Comparison of ENCODE assay signal across 8 cellular contexts in genomic region chr17:35022536-35023063, GRCh38. TPM values are rescaled to one million over a fixed set of nuclear protein-coding genes. Genes with fewer than 3 reads are reported as not detected.
A peak's percentile ranks its signal among the peaks of the same experiment; 100 is the strongest.
DNase-seq lines count a peak whose midpoint lies in the region; TF ChIP-seq lines count a peak whose summit lies in the region.

No MANE protein-coding gene starts in this region.

- intact Hi-C loops in activated CD4-positive, alpha-beta memory T cell treated with anti-CD3 and anti-CD28 coated beads for 36 hours (cut with micrococcal nuclease) = loop anchor here (1.0 to 5.0 kb wide), 4 partner anchors 24 to 67 kb away; partner anchors contain the start of genes LIG3 and RFFL

- peak overlapping the region; percentile 81 for H3K4me3 Mint-ChIP-seq in activated CD4-positive, alpha-beta memory T cell treated with anti-CD3 and anti-CD28 coated beads for 36 hours

- CTCF ChIA-PET in GM10248 (lab: Yijun Ruan, JAX) = interaction anchor here (0.7 to 2.4 kb wide), 13 partner anchors 10 to 67 kb away, joined by 3 to 10 read pairs (median 5); no protein-coding TSS in a partner anchor
- CTCF ChIA-PET in activated CD4-positive, alpha-beta memory T cell treated with anti-CD3 and anti-CD28 coated beads for 36 hours (lab: Charles Lee) = interaction anchor here (0.5 to 3.1 kb wide), 12 partner anchors 9 to 97 kb away, joined by 3 to 43 read pairs (median 6); partner anchors contain the start of genes RAD51D and RFFL

- H3K36me3 ChIP-seq in mesenchymal stem cell (ENCODE audit: control insufficient read depth in 1 of 2, insufficient read depth in 2 of 2, low read depth in 1 of 2, low read length in 2 of 2) = peaks cover 19 to 35% of the 10 kb centered on the region in 2 experiments

- H3K9me3 ChIP-seq in mesenchymal stem cell (ENCODE audit: control insufficient read depth, low read length) = no peaks in the 10 kb centered on the region

- DNase-seq in GM10248 (ENCODE audit: extremely low spot score) (peak; percentile 58), MV-4-11 (lab: John Stamatoyannopoulos, UW) (peak; percentile 79), dermis blood vessel endothelial cell (peak; percentile 95), mesenchymal stem cell (peak; percentile 97), cerebellar nuclear complex (lab: John Stamatoyannopoulos, UW) (no peak), mesenteric fat pad (ENCODE audit: low spot score) (no peak)
- DNase-seq in activated CD4-positive, alpha-beta memory T cell treated with anti-CD3 and anti-CD28 coated beads for 36 hours = peak; percentile 90
- DNase-seq in stimulated activated CD8-positive, alpha-beta memory T cell treated with anti-CD3 and anti-CD28 coated beads, Interleukin-15, amount 100 ng/mL, for 1 hour (ENCODE audit: low read depth) = peak; percentile 39

- 20% methylated on average over 8 of the region's 8 CpGs for WGBS in mesenchymal stem cell

- H3K9ac ChIP-seq in mesenchymal stem cell (ENCODE audit: low read length) = peak overlapping the region; percentile 37

- H3K27me3 Mint-ChIP-seq in activated CD4-positive, alpha-beta memory T cell treated with anti-CD3 and anti-CD28 coated beads for 36 hours = no peaks in the 10 kb centered on the region

- peak overlapping the region; percentile 27 for H2BK120ac ChIP-seq in mesenchymal stem cell (ENCODE audit: low read depth, low read length)

- peaks cover 26% of the 10 kb centered on the region for H3K79me1 ChIP-seq in mesenchymal stem cell (replicated peaks; ENCODE audit: low read length, poor library complexity, severe bottlenecking)

- H3K9me3 Mint-ChIP-seq in activated CD4-positive, alpha-beta memory T cell treated with anti-CD3 and anti-CD28 coated beads for 36 hours = no peaks in the 10 kb centered on the region

- TF ChIP-seq CTCF in GM10248 (IDR thresholded peaks at IDR 0.05; ENCODE audit: control extremely low read depth, extremely low read depth, low read depth, missing control alignments) = no peak

- H3K4me3 ChIP-seq in mesenchymal stem cell (ENCODE audit: insufficient read depth in 1 of 2, low read depth in 1 of 2, low read length in 2 of 2) = no peak overlapping the region

- H3K14ac ChIP-seq in mesenchymal stem cell (ENCODE audit: low read length in 2 of 2) = no peak overlapping the region

- no peak overlapping the region for H3K23ac ChIP-seq in mesenchymal stem cell (ENCODE audit: low read length in 2 of 2)

- peak overlapping the region; percentile 92 for H3K27ac ChIP-seq in mesenchymal stem cell (ENCODE audit: low read length, poor library complexity, severe bottlenecking)

- H2BK15ac ChIP-seq in mesenchymal stem cell (ENCODE audit: low read depth, poor library complexity, severe bottlenecking) = no peak overlapping the region

- peaks cover 21% of the 10 kb centered on the region for H3K36me3 Mint-ChIP-seq in activated CD4-positive, alpha-beta memory T cell treated with anti-CD3 and anti-CD28 coated beads for 36 hours

- H3K4ac ChIP-seq in mesenchymal stem cell (ENCODE audit: low read depth in 1 of 2, low read length in 2 of 2) = peak overlapping the region in 1 of 2 experiments; percentile 44

- peak overlapping the region; percentile 100 for H3K27ac Mint-ChIP-seq in activated CD4-positive, alpha-beta memory T cell treated with anti-CD3 and anti-CD28 coated beads for 36 hours

- H2AFZ ChIP-seq in mesenchymal stem cell (ENCODE audit: low read depth, low read length) = no peak overlapping the region

- POLR2A ChIA-PET in GM10248 (lab: Yijun Ruan, JAX) = no interaction called here
- POLR2A ChIA-PET in activated CD4-positive, alpha-beta memory T cell treated with anti-CD3 and anti-CD28 coated beads for 36 hours (lab: Charles Lee) = interaction anchor here (1.1 to 3.2 kb wide), 11 partner anchors 24 to 351 kb away, joined by 4 to 24 read pairs (median 9); partner anchors contain the start of genes LIG3, RFFL and SLFN11

- peak overlapping the region; percentile 71 to 80 for H3K18ac ChIP-seq in mesenchymal stem cell (ENCODE audit: low read depth in 1 of 2, low read length in 2 of 2)

- H2AK5ac ChIP-seq in mesenchymal stem cell (ENCODE audit: low read length, severe bottlenecking) = no peak overlapping the region

- H4K8ac ChIP-seq in mesenchymal stem cell (ENCODE audit: low read length) = peak overlapping the region; percentile 90

- no peak overlapping the region for H2BK5ac ChIP-seq in mesenchymal stem cell (ENCODE audit: low read depth, low read length, poor library complexity, severe bottlenecking)

- peaks cover 17% of the 10 kb centered on the region for H3K4me1 ChIP-seq in mesenchymal stem cell (ENCODE audit: control insufficient read depth, insufficient read depth, low read depth, low read length)

- H2BK12ac ChIP-seq in mesenchymal stem cell (ENCODE audit: low read length in 2 of 2) = peak overlapping the region in 1 of 2 experiments; percentile 11

- H3K4me2 ChIP-seq in mesenchymal stem cell (ENCODE audit: low read length, poor library complexity, severe bottlenecking) = peak overlapping the region; percentile 18

- no peaks in the 10 kb centered on the region for H3K27me3 ChIP-seq in mesenchymal stem cell (ENCODE audit: control insufficient read depth in 1 of 2, insufficient read depth in 1 of 2, low read length in 2 of 2)

- H3K4me1 Mint-ChIP-seq in activated CD4-positive, alpha-beta memory T cell treated with anti-CD3 and anti-CD28 coated beads for 36 hours (ENCODE audit: low read depth) = peaks cover 46% of the 10 kb centered on the region

- peak overlapping the region; percentile 25 for H4K91ac ChIP-seq in mesenchymal stem cell (ENCODE audit: low read length)

RNA-seq across cellular contexts. Expression of gene RFFL, which starts 40.9 kb away (rescaled TPM):
- 10 to 100 TPM; 30.5 to 32.8 TPM for total RNA-seq in activated CD4-positive, alpha-beta memory T cell treated with anti-CD3 and anti-CD28 coated beads for 36 hours
- 7.0 and 8.1 TPM in 2 replicates for total RNA-seq in dermis blood vessel endothelial cell
- 11.5 TPM for polyA plus RNA-seq in mesenchymal stem cell (2013, experiment 1 of 2)
- polyA plus RNA-seq in mesenchymal stem cell (2013, experiment 2 of 2) = 12.7 TPM
- 23.7 TPM for total RNA-seq in mesenteric fat pad

RNA-seq across cellular contexts. Expression of gene LIG3, which starts 42.3 kb away (rescaled TPM):
- 10 to 100 TPM; 48.3 to 48.7 TPM for total RNA-seq in activated CD4-positive, alpha-beta memory T cell treated with anti-CD3 and anti-CD28 coated beads for 36 hours
- total RNA-seq in dermis blood vessel endothelial cell = 23.1 and 37.8 TPM in 2 replicates
- 11.0 TPM for polyA plus RNA-seq in mesenchymal stem cell (2013, experiment 1 of 2)
- 10.0 TPM for polyA plus RNA-seq in mesenchymal stem cell (2013, experiment 2 of 2)
- 24.0 TPM for total RNA-seq in mesenteric fat pad

Comparison
In these comparisons a context has a peak if more than half of its experiments do, and no peak if none do; other contexts are left out.
1. DNase-seq: peak in GM10248 (single experiment), MV-4-11 (single experiment), activated CD4-positive, alpha-beta memory T cell treated with anti-CD3 and anti-CD28 coated beads for 36 hours (single experiment), dermis blood vessel endothelial cell (single experiment), mesenchymal stem cell (single experiment) and stimulated activated CD8-positive, alpha-beta memory T cell treated with anti-CD3 and anti-CD28 coated beads, Interleukin-15, amount 100 ng/mL, for 1 hour (single experiment); none in cerebellar nuclear complex (0 of 2) and mesenteric fat pad (single experiment).